17 cellular contexts compared by ENCODE assay signal in the genomic region with DNA sequence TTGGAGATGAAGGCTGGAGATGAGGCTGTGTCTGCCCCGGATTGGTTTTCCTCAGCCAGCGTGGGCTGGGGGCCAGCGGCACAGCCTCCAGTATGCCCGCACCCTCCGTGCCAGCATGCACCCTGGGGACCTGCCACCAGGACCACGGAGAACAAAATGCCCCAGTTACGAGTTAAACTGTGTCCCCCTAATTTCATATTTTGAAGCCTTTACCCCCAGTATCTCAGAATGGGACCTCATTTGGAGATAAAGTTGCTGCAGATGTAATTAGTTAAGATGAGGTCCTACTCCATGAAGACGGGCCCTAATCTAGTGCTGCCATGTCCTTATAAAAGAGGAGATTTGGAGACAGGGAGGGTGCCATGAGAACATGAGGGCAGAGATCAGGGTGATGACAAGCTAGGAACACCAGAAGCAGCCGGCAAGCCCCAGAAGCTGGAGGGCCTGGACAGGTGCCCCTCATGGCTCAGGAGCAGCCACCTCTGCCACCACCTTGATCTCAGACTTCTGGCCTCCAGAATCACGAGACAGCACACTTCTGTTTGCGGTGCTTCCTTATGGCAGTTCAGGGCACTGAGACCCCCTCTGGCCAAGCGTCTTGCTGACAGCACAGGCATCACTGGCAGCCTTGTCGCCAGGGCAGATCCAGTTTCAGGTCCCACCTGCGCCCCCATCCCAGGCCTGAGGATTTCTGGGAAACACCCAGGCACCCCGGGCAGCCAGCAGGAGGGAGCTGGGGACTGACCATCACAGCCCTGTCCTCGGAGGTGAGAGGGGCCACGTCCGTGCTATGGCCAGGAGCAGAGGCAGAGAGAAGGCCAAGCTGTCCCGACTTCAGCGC. TPM values are rescaled to one million over a fixed set of nuclear protein-coding genes. Genes with fewer than 3 reads are reported as not detected.
A peak's percentile ranks its signal among the peaks of the same experiment; 100 is the strongest.
DNase-seq lines count a peak whose midpoint lies in the region; ATAC-seq and TF ChIP-seq lines count a peak whose summit lies in the region.
"Had no signal": no experiment of that assay in that cellular context is flagged by ENCODE, and none has a peak within 500 bp of the region (broad histone marks: within the 10 kb centered on the region; RNA-seq: fewer than 3 reads in every experiment).

No MANE protein-coding gene starts in this region.

- H3K36me3 Mint-ChIP-seq in nephron progenitor cell (ENCODE audit: low read depth), result no peaks in the 10 kb centered on the region
- H3K36me3 Mint-ChIP-seq: CD8-positive, alpha-beta memory T cell; IgD-negative memory B cell had no signal

- no peaks in the 10 kb centered on the region for H3K27me3 ChIP-seq in upper lobe of right lung

- DNase-seq in Right ventricle myocardium superior (peak; percentile 22), cardiac septum (ENCODE audit: low spot score) (no peak), left ventricle myocardium superior (peak; percentile 9), nephron progenitor cell (peak; percentile 8), upper lobe of right lung (peak; percentile 50), AG08395 (ENCODE audit: low spot score) (no peak), NCI-H2171 treated with DMSO at 0.1 percent for 48 hours (lab: John Stamatoyannopoulos, UW) (no peak), pons (ENCODE audit: low spot score) (no peak)
- DNase-seq: ACHN, DND-41, GF-D8, NCI-H1930, NCI-H510A treated with DMSO at 0.1 percent for 48 hours had no signal

- no peaks in the 10 kb centered on the region for H3K4me1 ChIP-seq in upper lobe of right lung

- intact Hi-C loops in Right ventricle myocardium superior (cut with DNase I), result no loop called here
- intact Hi-C loops in cardiac septum (cut with DNase I), result no loop called here
- intact Hi-C loops in left ventricle myocardium superior (cut with micrococcal nuclease), result no loop called here
- intact Hi-C loops in upper lobe of right lung (cut with DNase I), result no loop called here

- H3K4me3 Mint-ChIP-seq in nephron progenitor cell, result no peak overlapping the region
- H3K4me3 Mint-ChIP-seq: CD8-positive, alpha-beta memory T cell; IgD-negative memory B cell had no signal

- no peaks in the 10 kb centered on the region for H3K36me3 ChIP-seq in upper lobe of right lung

- no peaks in the 10 kb centered on the region for H3K9me3 Mint-ChIP-seq in nephron progenitor cell
- H3K9me3 Mint-ChIP-seq: CD8-positive, alpha-beta memory T cell; IgD-negative memory B cell had no signal

- peaks cover 4% of the 10 kb centered on the region for H3K27me3 Mint-ChIP-seq in nephron progenitor cell (ENCODE audit: low read depth, poor library complexity)

- no peak for TF ChIP-seq CTCF in nephron progenitor cell (IDR thresholded peaks at IDR 0.05)
- TF ChIP-seq CTCF in upper lobe of right lung (IDR thresholded peaks at IDR 0.05), result no peak

- no peaks in the 10 kb centered on the region for H3K9me3 ChIP-seq in upper lobe of right lung

- H3K4me3 ChIP-seq in upper lobe of right lung, result no peak overlapping the region

- no peak overlapping the region for H3K27ac Mint-ChIP-seq in nephron progenitor cell
- H3K27ac Mint-ChIP-seq: CD8-positive, alpha-beta memory T cell; IgD-negative memory B cell had no signal

- H3K4me1 Mint-ChIP-seq in nephron progenitor cell, result peaks cover 59% of the 10 kb centered on the region
- H3K4me1 Mint-ChIP-seq: CD8-positive, alpha-beta memory T cell; IgD-negative memory B cell had no signal

- H3K27ac ChIP-seq in upper lobe of right lung, result no peak overlapping the region

- ATAC-seq in Right ventricle myocardium superior (ENCODE audit: poor library complexity), result no peak
- no peak for ATAC-seq in left ventricle myocardium superior
- no peak for ATAC-seq in upper lobe of right lung
- ATAC-seq: HCT116 had no signal

RNA-seq across cellular contexts. Expression of gene KIF1A, which starts 29.4 kb away (rescaled TPM):
- total RNA-seq in Right ventricle myocardium superior, result 0.65 TPM
- 10.2 TPM for total RNA-seq in cardiac septum
- total RNA-seq in left ventricle myocardium superior, result 1.6 TPM
- total RNA-seq in upper lobe of right lung, result 0.81 TPM
- total RNA-seq: HT-29 had no signal

Comparison
In these comparisons a context has a peak if more than half of its experiments do, and no peak if none do; other contexts are left out.
1. DNase-seq: peak in Right ventricle myocardium superior (single experiment), left ventricle myocardium superior (single experiment), nephron progenitor cell (single experiment) and upper lobe of right lung (single experiment); none in cardiac septum (single experiment), AG08395 (single experiment), NCI-H2171 treated with DMSO at 0.1 percent for 48 hours (single experiment) and pons (single experiment).